Comparison of ENCODE assay signal across 8 cellular contexts in genomic region chr20:33675127-33675954, GRCh38. TPM values are rescaled to one million over a fixed set of nuclear protein-coding genes. Genes with fewer than 3 reads are reported as not detected.
A peak's percentile ranks its signal among the peaks of the same experiment; 100 is the strongest.
DNase-seq lines count a peak whose midpoint lies in the region; TF ChIP-seq lines count a peak whose summit lies in the region.

No MANE protein-coding gene starts in this region.

- no peak overlapping the region for H3K27ac ChIP-seq in CD4-positive, alpha-beta memory T cell (ENCODE audit: low read depth, low read length)
- H3K27ac ChIP-seq in OCI-LY3 (ENCODE audit: low read length) (no peak overlapping the region), esophagus muscularis mucosa (replicated peaks in 1 of 4) (peak overlapping the region; percentile 93 to 97 (median 96)), ovary (peak overlapping the region; percentile 93 to 97)

- peaks cover 54% of the 10 kb centered on the region for H3K4me1 ChIP-seq in CD4-positive, alpha-beta memory T cell (ENCODE audit: insufficient read depth, low read length)
- peaks cover 16% of the 10 kb centered on the region for H3K4me1 ChIP-seq in OCI-LY3 (ENCODE audit: low read length)
- H3K4me1 ChIP-seq in esophagus muscularis mucosa: peaks cover 29 to 63% (median 56%) of the 10 kb centered on the region in 4 donors
- peaks cover 43% of the 10 kb centered on the region for H3K4me1 ChIP-seq in ovary (ENCODE audit: insufficient read depth)

- intact Hi-C loops in CD4-positive, alpha-beta memory T cell (cut with micrococcal nuclease): no loop called here
- intact Hi-C loops in esophagus muscularis mucosa (cut with DNase I) (no loop called here), ovary (cut with DNase I) (loop anchor here in 2 of 4 donors (5.0 to 10.0 kb wide), 2 partner anchors 57 to 139 kb away; partner anchors contain the start of genes CHMP4B (in 1 of the 2) and ZNF341 (in 1 of the 2))

- no peak for TF ChIP-seq CTCF in OCI-LY3 (IDR thresholded peaks at IDR 0.05; ENCODE audit: low read depth, low read length)
- no peak for TF ChIP-seq CTCF in esophagus muscularis mucosa (IDR thresholded peaks at IDR 0.05)
- no peak for TF ChIP-seq CTCF in ovary (IDR thresholded peaks at IDR 0.05)

- H3K4me3 Mint-ChIP-seq in CD4-positive, alpha-beta memory T cell: peak overlapping the region; percentile 73 to 91 (median 82)

- peaks cover 52% of the 10 kb centered on the region for H4K20me1 ChIP-seq in OCI-LY3 (ENCODE audit: insufficient read depth, low read length)

- H3K36me3 ChIP-seq in CD4-positive, alpha-beta memory T cell (ENCODE audit: insufficient read depth, low read length): no peaks in the 10 kb centered on the region
- H3K36me3 ChIP-seq in OCI-LY3 (replicated peaks; ENCODE audit: low read depth, low read length): peaks cover 37% of the 10 kb centered on the region
- peaks cover 0 to 16% (median 8%) of the 10 kb centered on the region in 4 donors for H3K36me3 ChIP-seq in esophagus muscularis mucosa
- H3K36me3 ChIP-seq in ovary: no peaks in the 10 kb centered on the region

- H3K9ac ChIP-seq in OCI-LY3 (ENCODE audit: low read length): no peak overlapping the region

- H3K4me2 ChIP-seq in OCI-LY3 (ENCODE audit: low read length): peak overlapping the region; percentile 67

- H3K36me3 Mint-ChIP-seq in CD4-positive, alpha-beta memory T cell: no peaks in the 10 kb centered on the region

- 26% methylated on average over 16 of the region's 16 CpGs for WGBS in esophagus muscularis mucosa
- WGBS in ovary, 3 donors: 2 to 6% (median 5%) methylated on average over 16 of the region's 16 CpGs

- no peaks in the 10 kb centered on the region for H3K27me3 ChIP-seq in CD4-positive, alpha-beta memory T cell (ENCODE audit: insufficient read depth, low read length)
- H3K27me3 ChIP-seq in OCI-LY3 (ENCODE audit: low read depth, low read length) (no peaks in the 10 kb centered on the region), esophagus muscularis mucosa (no peaks in the 10 kb centered on the region), ovary (no peaks in the 10 kb centered on the region)

- no peak for TF ChIP-seq EP300 in esophagus muscularis mucosa (IDR thresholded peaks at IDR 0.05)
- TF ChIP-seq EP300 in ovary (IDR thresholded peaks at IDR 0.05): no peak

- peaks cover 7% of the 10 kb centered on the region for H3K79me2 ChIP-seq in OCI-LY3 (ENCODE audit: low read length)

- H3K9me3 Mint-ChIP-seq in CD4-positive, alpha-beta memory T cell: no peaks in the 10 kb centered on the region

- H3K9me3 ChIP-seq in CD4-positive, alpha-beta memory T cell (ENCODE audit: control insufficient read depth in 1 of 2, low read length in 2 of 2): no peaks in the 10 kb centered on the region
- H3K9me3 ChIP-seq in OCI-LY3 (ENCODE audit: insufficient read depth, low read length) (no peaks in the 10 kb centered on the region), esophagus muscularis mucosa (no peaks in the 10 kb centered on the region), ovary (no peaks in the 10 kb centered on the region)

- H2AFZ ChIP-seq in OCI-LY3 (ENCODE audit: low read depth, low read length): no peak overlapping the region

- H3K27me3 Mint-ChIP-seq in CD4-positive, alpha-beta memory T cell: no peaks in the 10 kb centered on the region

- H3K4me3 ChIP-seq in CD4-positive, alpha-beta memory T cell (ENCODE audit: low read length in 2 of 2): no peak overlapping the region
- peak overlapping the region; percentile 77 for H3K4me3 ChIP-seq in OCI-LY3 (ENCODE audit: low read length)
- H3K4me3 ChIP-seq in esophagus muscularis mucosa: peak overlapping the region; percentile 80 to 94 (median 84)
- H3K4me3 ChIP-seq in ovary: peak overlapping the region; percentile 77

- no peak for DNase-seq in CD4-positive, alpha-beta memory T cell
- DNase-seq in esophagus muscularis mucosa (ENCODE audit: extremely low spot score) (no peak), ovary (peak; percentile 84 to 93 (median 89)), iPS-NIHi11 (ENCODE audit: low spot score) (no peak), UCSD-AML1 (lab: John Stamatoyannopoulos, UW; ENCODE audit: unreplicated experiment) (no peak), NCI-H2081 treated with DMSO at 0.1 percent for 48 hours (lab: John Stamatoyannopoulos, UW) (no peak), OCI-M1 (lab: John Stamatoyannopoulos, UW) (no peak)

- peak overlapping the region; percentile 31 to 87 (median 77) for H3K27ac Mint-ChIP-seq in CD4-positive, alpha-beta memory T cell

- POLR2A ChIA-PET in CD4-positive, alpha-beta memory T cell (lab: Charles Lee; ENCODE audit: partially characterized antibody): interaction anchor here (0.9 to 3.4 kb wide), 5 partner anchors 9 to 232 kb away, joined by 3 to 25 read pairs (median 4); partner anchors contain the start of genes ACTL10, PXMP4 and SNTA1

- TF ChIP-seq POLR2A in esophagus muscularis mucosa (IDR thresholded peaks at IDR 0.05; ENCODE audit: low read depth) (no peak), ovary (IDR thresholded peaks at IDR 0.05) (peak; percentile 30)

- peaks cover 25 to 66% (median 45%) of the 10 kb centered on the region in 4 donors for H3K4me1 Mint-ChIP-seq in CD4-positive, alpha-beta memory T cell

- CTCF ChIA-PET in CD4-positive, alpha-beta memory T cell (lab: Charles Lee; ENCODE audit: partially characterized antibody): no interaction called here

RNA-seq across cellular contexts. Expression of gene NECAB3, which starts 1.1 kb away (rescaled TPM):
- total RNA-seq in CD4-positive, alpha-beta memory T cell: 10 to 100 TPM; 23.3 to 23.4 TPM
- polyA plus RNA-seq in CD4-positive, alpha-beta memory T cell: 1 to 10 TPM; 2.0 to 2.5 TPM
- total RNA-seq in esophagus muscularis mucosa (10 to 100 TPM; 34.1 to 43.4 (median 39.9) TPM), ovary (100 to 1,000 TPM in 4 of 7 donors, 10 to 100 TPM in 3; 74.3 to 166 (median 103) TPM)
- polyA plus RNA-seq in ovary: 10 to 100 TPM in 1 of 2 donors, 1 to 10 TPM in 1; 9.2 to 95.6 TPM

RNA-seq across cellular contexts. Expression of gene ACTL10, which starts 8.6 kb away (rescaled TPM):
- 1 to 10 TPM; 5.5 to 6.0 TPM for total RNA-seq in CD4-positive, alpha-beta memory T cell
- polyA plus RNA-seq in CD4-positive, alpha-beta memory T cell: 1 to 10 TPM; 1.7 to 5.3 TPM
- total RNA-seq in esophagus muscularis mucosa (1 to 10 TPM; 1.3 to 2.5 (median 2.0) TPM), ovary (1 to 10 TPM; 1.0 to 2.4 (median 1.7) TPM)
- under 1 TPM in 1 of 2 donors, not detected in 1; 0.59 TPM for polyA plus RNA-seq in ovary

RNA-seq across cellular contexts. Expression of gene E2F1, which starts 10.8 kb away (rescaled TPM):
- 1 to 10 TPM; 2.2 to 2.6 TPM for total RNA-seq in CD4-positive, alpha-beta memory T cell
- polyA plus RNA-seq in CD4-positive, alpha-beta memory T cell: under 1 TPM; 0.46 to 0.89 TPM
- 1 to 10 TPM; 1.8 to 5.0 (median 2.9) TPM for total RNA-seq in esophagus muscularis mucosa
- 1 to 10 TPM; 2.3 to 7.6 (median 3.4) TPM for total RNA-seq in ovary
- polyA plus RNA-seq in ovary: 1 to 10 TPM in 1 of 2 donors, under 1 TPM in 1; 0.95 to 4.1 TPM

RNA-seq across cellular contexts. Expression of gene C20orf144, which starts 13.2 kb away (rescaled TPM):
- total RNA-seq in CD4-positive, alpha-beta memory T cell: under 1 TPM; 0.61 TPM
- not detected for polyA plus RNA-seq in CD4-positive, alpha-beta memory T cell
- under 1 TPM in 1 of 4 donors, not detected in 3; 0.23 TPM for total RNA-seq in esophagus muscularis mucosa
- under 1 TPM in 1 of 7 donors, not detected in 6; 0.46 TPM for total RNA-seq in ovary
- polyA plus RNA-seq in ovary: under 1 TPM in 1 of 2 donors, not detected in 1; 0.05 TPM

RNA-seq across cellular contexts. Expression of gene PXMP4, which starts 44.8 kb away (rescaled TPM):
- 10 to 100 TPM; 15.7 to 16.3 TPM for total RNA-seq in CD4-positive, alpha-beta memory T cell
- polyA plus RNA-seq in CD4-positive, alpha-beta memory T cell: 10 to 100 TPM in 1 of 2 donors, 1 to 10 TPM in 1; 6.3 to 16.4 TPM
- 10 to 100 TPM in 2 of 4 donors, 1 to 10 TPM in 2; 4.5 to 13.0 (median 9.2) TPM for total RNA-seq in esophagus muscularis mucosa
- 10 to 100 TPM in 5 of 7 donors, 1 to 10 TPM in 2; 3.4 to 15.1 (median 11.8) TPM for total RNA-seq in ovary
- polyA plus RNA-seq in ovary: 1 to 10 TPM; 5.3 to 8.8 TPM

Comparison
In these comparisons a context has a peak if more than half of its experiments do, and no peak if none do; other contexts are left out.
1. DNase-seq: peak in ovary (5 of 5); none in CD4-positive, alpha-beta memory T cell (0 of 5), esophagus muscularis mucosa (single experiment), iPS-NIHi11 (single experiment), UCSD-AML1 (single experiment), NCI-H2081 treated with DMSO at 0.1 percent for 48 hours (single experiment) and OCI-M1 (single experiment).
2. H3K27ac ChIP-seq: peak in esophagus muscularis mucosa (4 of 4) and ovary (2 of 2); none in CD4-positive, alpha-beta memory T cell (single experiment) and OCI-LY3 (single experiment).
3. H3K4me3 ChIP-seq: peak in OCI-LY3 (single experiment), esophagus muscularis mucosa (4 of 4) and ovary (single experiment); none in CD4-positive, alpha-beta memory T cell (0 of 2).